Comparison of ENCODE assay signal across 2 cellular contexts in genomic region chr1:205967555-205968335, GRCh38.
TF ChIP-seq lines count a peak whose summit lies in the region.

No MANE protein-coding gene starts in this region.

TF ChIP-seq in IMR-90, 13 proteins besides CTCF, POLR2A, EP300 and RAD21:
- TF ChIP-seq SMC3 (IDR thresholded peaks at IDR 0.05; ENCODE audit: low read depth, low read length) (no peak), MAFK (IDR thresholded peaks at IDR 0.05; ENCODE audit: low read depth, low read length) (peak; percentile 71)

TF ChIP-seq in K562, 482 proteins besides CTCF, POLR2A, EP300 and RAD21:
- TF ChIP-seq C11orf30 (IDR thresholded peaks at IDR 0.05; ENCODE audit: low read depth) = peak; percentile 71
- no peak for TF ChIP-seq NFE2L1 (tag; IDR thresholded peaks at IDR 0.05; ENCODE audit: borderline replicate concordance, low read depth)
- no peak for TF ChIP-seq CREB3L1 (IDR thresholded peaks at IDR 0.05; ENCODE audit: borderline replicate concordance, low read depth)
- TF ChIP-seq TEAD4 (IDR thresholded peaks at IDR 0.05; ENCODE audit: low read length) = no peak
- TF ChIP-seq TEAD4 (CRISPR knock-in tag; IDR thresholded peaks at IDR 0.05; ENCODE audit: borderline replicate concordance) = no peak
- TF ChIP-seq STAT5B (CRISPR knock-in tag; IDR thresholded peaks at IDR 0.05) = no peak
- TF ChIP-seq GTF3C2 (IDR thresholded peaks at IDR 0.05; ENCODE audit: borderline replicate concordance, extremely low read depth, insufficient read length) = no peak
- no peak for TF ChIP-seq MAX (CRISPR knock-in tag; IDR thresholded peaks at IDR 0.05)
- peak; percentile 51; the same call in 1 of the 2 replicates for TF ChIP-seq MAFK (IDR thresholded peaks at IDR 0.05; ENCODE audit: low read length)
- no peak for TF ChIP-seq STAT5A (IDR thresholded peaks at IDR 0.05; ENCODE audit: borderline replicate concordance, low read length)
- peak; percentile 51 for TF ChIP-seq MAFG (tag; conservative IDR thresholded peaks at IDR 0.05)
- peak; percentile 79 for TF ChIP-seq ZNF316 (IDR thresholded peaks at IDR 0.05)
- no peak for TF ChIP-seq ATF1 (CRISPR knock-in tag; IDR thresholded peaks at IDR 0.05)
- TF ChIP-seq ATF1 (tag; IDR thresholded peaks at IDR 0.05) = no peak
- no peak for TF ChIP-seq ZBTB2 (IDR thresholded peaks at IDR 0.05)
- no peak for TF ChIP-seq ZEB2 (IDR thresholded peaks at IDR 0.05)
- peak; percentile 33 for TF ChIP-seq MAFF (IDR thresholded peaks at IDR 0.05; ENCODE audit: low read length)
TF ChIP-seq in K562: peak in this region for 5.
